In genomic region chr6:423799-424345, GRCh38 we compare ENCODE assay signal across 15 cellular contexts. TPM values are rescaled to one million over a fixed set of nuclear protein-coding genes. Genes with fewer than 3 reads are reported as not detected.
A peak's percentile ranks its signal among the peaks of the same experiment; 100 is the strongest.
DNase-seq lines count a peak whose midpoint lies in the region; ATAC-seq and TF ChIP-seq lines count a peak whose summit lies in the region.
"Had no signal": no experiment of that assay in that cellular context is flagged by ENCODE, and none has a peak within 500 bp of the region (broad histone marks: within the 10 kb centered on the region; RNA-seq: fewer than 3 reads in every experiment).

No MANE protein-coding gene starts in this region.

- H3K9me3 ChIP-seq in testis (no peaks in the 10 kb centered on the region), MM.1S (replicated peaks; ENCODE audit: insufficient read depth, low read length) (no peaks in the 10 kb centered on the region)

- WGBS in testis, 2 donors = 69 to 86% methylated on average over 11 to 37 of the region's 39 CpGs

- H3K79me2 ChIP-seq in MM.1S (ENCODE audit: low read length) = no peaks in the 10 kb centered on the region

- H3K4me1 ChIP-seq in testis (no peaks in the 10 kb centered on the region), MM.1S (ENCODE audit: low read length) (no peaks in the 10 kb centered on the region)

- CTCF ChIA-PET in activated naive CD4-positive, alpha-beta T cell treated with anti-CD3 and anti-CD28 coated beads for 36 hours (lab: Charles Lee) = interaction anchor here (0.6 kb wide), 1 partner anchor 275 kb away, joined by 3 read pairs; no protein-coding TSS in a partner anchor

- no peak overlapping the region for H3K27ac ChIP-seq in testis
- H3K27ac ChIP-seq in MM.1S (ENCODE audit: low read length) = no peak overlapping the region

- H3K9me2 ChIP-seq in MM.1S (replicated peaks; ENCODE audit: insufficient read depth, low read length) = no peaks in the 10 kb centered on the region

- H3K36me3 Mint-ChIP-seq in activated naive CD4-positive, alpha-beta T cell treated with anti-CD3 and anti-CD28 coated beads for 36 hours (ENCODE audit: low read depth) = peaks cover 2% of the 10 kb centered on the region
- H3K36me3 Mint-ChIP-seq: CD4-positive, CD25-positive, alpha-beta regulatory T cell had no signal

- no peak overlapping the region for H3K9ac ChIP-seq in MM.1S (ENCODE audit: low read length)

- no peak overlapping the region for H2AFZ ChIP-seq in MM.1S (ENCODE audit: low read length)

- H4K20me1 ChIP-seq in MM.1S (ENCODE audit: insufficient read depth, low read length) = no peaks in the 10 kb centered on the region

- peaks cover 6% of the 10 kb centered on the region for H3K9me3 Mint-ChIP-seq in activated naive CD4-positive, alpha-beta T cell treated with anti-CD3 and anti-CD28 coated beads for 36 hours

- peaks cover 33% of the 10 kb centered on the region for H3K4me1 Mint-ChIP-seq in activated naive CD4-positive, alpha-beta T cell treated with anti-CD3 and anti-CD28 coated beads for 36 hours (ENCODE audit: low read depth)

- ATAC-seq in left lobe of liver = no peak

- intact Hi-C loops in activated naive CD4-positive, alpha-beta T cell treated with anti-CD3 and anti-CD28 coated beads for 36 hours (cut with micrococcal nuclease) = loop anchor here (2.0 kb wide), 1 partner anchor 75 kb away; no protein-coding TSS in a partner anchor
- intact Hi-C loops in testis (cut with DNase I; ENCODE audit: low total_unique reads) = no loop called here

- H3K36me3 ChIP-seq in testis (ENCODE audit: low read depth, missing control alignments) = no peaks in the 10 kb centered on the region
- H3K36me3 ChIP-seq in MM.1S (replicated peaks; ENCODE audit: insufficient read depth, low read length) = no peaks in the 10 kb centered on the region

- H3K4me3 ChIP-seq in NB4 (ENCODE audit: low read depth, low read length) (peak overlapping the region; percentile 43), testis (peak overlapping the region; percentile 24 to 46), MM.1S (ENCODE audit: low read length) (no peak overlapping the region)

- no peak overlapping the region for H3K4me3 Mint-ChIP-seq in activated naive CD4-positive, alpha-beta T cell treated with anti-CD3 and anti-CD28 coated beads for 36 hours
- H3K4me3 Mint-ChIP-seq: CD4-positive, CD25-positive, alpha-beta regulatory T cell had no signal

- H3F3A ChIP-seq in MM.1S (ENCODE audit: insufficient read depth, low read length) = no peaks in the 10 kb centered on the region

- TF ChIP-seq CTCF in NB4 (IDR thresholded peaks at IDR 0.05; ENCODE audit: low read depth, low read length) (no peak), testis (IDR thresholded peaks at IDR 0.05) (no peak), MM.1S (IDR thresholded peaks at IDR 0.05; ENCODE audit: low read length) (no peak)

- H3K27me3 ChIP-seq in testis (no peaks in the 10 kb centered on the region), MM.1S (replicated peaks; ENCODE audit: insufficient read depth, low read length) (no peaks in the 10 kb centered on the region)

- peak overlapping the region; percentile 81 for H3K27ac Mint-ChIP-seq in activated naive CD4-positive, alpha-beta T cell treated with anti-CD3 and anti-CD28 coated beads for 36 hours
- H3K27ac Mint-ChIP-seq: CD4-positive, CD25-positive, alpha-beta regulatory T cell had no signal

- no peak for DNase-seq in activated naive CD4-positive, alpha-beta T cell treated with anti-CD3 and anti-CD28 coated beads for 36 hours
- DNase-seq in activated naive CD4-positive, alpha-beta T cell treated with Interleukin-2 at 50 U/mL for 16 hours = no peak
- DNase-seq in NB4 (ENCODE audit: low read depth) = peak; percentile 81
- DNase-seq in left lobe of liver (ENCODE audit: low spot score) = peak; percentile 37
- DNase-seq in testis = no peak
- DNase-seq in NCI-H1436 treated with DMSO at 0.1 percent for 48 hours (lab: John Stamatoyannopoulos, UW) = no peak
- no peak for DNase-seq in MM.1S
- DNase-seq: ACHN; CD4-positive, CD25-positive, alpha-beta regulatory T cell; DMS53; HCEC 1CT; Kasumi-1; NCI-H1417 treated with DMSO at 0.1 percent for 48 hours; NCI-H2081 treated with DMSO at 0.1 percent for 48 hours; NCI-H526 had no signal

- no peak for TF ChIP-seq POLR2A in NB4 (IDR thresholded peaks at IDR 0.05; ENCODE audit: extremely low read depth, insufficient read length)
- TF ChIP-seq POLR2A in testis (IDR thresholded peaks at IDR 0.05) = no peak

- H3K4me2 ChIP-seq in MM.1S (ENCODE audit: low read depth, low read length) = no peak overlapping the region

- no peaks in the 10 kb centered on the region for H3K27me3 Mint-ChIP-seq in activated naive CD4-positive, alpha-beta T cell treated with anti-CD3 and anti-CD28 coated beads for 36 hours (ENCODE audit: low read depth)
- H3K27me3 Mint-ChIP-seq: CD4-positive, CD25-positive, alpha-beta regulatory T cell had no signal

RNA-seq across cellular contexts. Expression of gene IRF4, which starts 32.3 kb away (rescaled TPM):
- 100 to 1,000 TPM; 500 to 504 TPM for total RNA-seq in activated naive CD4-positive, alpha-beta T cell treated with anti-CD3 and anti-CD28 coated beads for 36 hours
- 1.7 TPM for total RNA-seq in left lobe of liver
- total RNA-seq in testis = 1 to 10 TPM; 3.7 to 7.4 TPM
- polyA plus RNA-seq in testis (ENCODE audit: insufficient read depth, low read depth, low replicate concordance) = 1.8 TPM

Comparison
In these comparisons a context has a peak if more than half of its experiments do, and no peak if none do; other contexts are left out.
1. DNase-seq: peak in NB4 (single experiment) and left lobe of liver (single experiment); none in activated naive CD4-positive, alpha-beta T cell treated with anti-CD3 and anti-CD28 coated beads for 36 hours (single experiment), activated naive CD4-positive, alpha-beta T cell treated with Interleukin-2 at 50 U/mL for 16 hours (single experiment), testis (single experiment), NCI-H1436 treated with DMSO at 0.1 percent for 48 hours (single experiment) and MM.1S (single experiment).
2. RNA of gene IRF4, which starts 32.3 kb away (total RNA-seq): 500 to 504 TPM in activated naive CD4-positive, alpha-beta T cell treated with anti-CD3 and anti-CD28 coated beads for 36 hours; 3.7 to 7.4 TPM in testis and 1.7 TPM in left lobe of liver (single experiment); every median in the first group is over 10 times any median in the second.